8 cellular contexts compared by ENCODE assay signal in the genomic region with DNA sequence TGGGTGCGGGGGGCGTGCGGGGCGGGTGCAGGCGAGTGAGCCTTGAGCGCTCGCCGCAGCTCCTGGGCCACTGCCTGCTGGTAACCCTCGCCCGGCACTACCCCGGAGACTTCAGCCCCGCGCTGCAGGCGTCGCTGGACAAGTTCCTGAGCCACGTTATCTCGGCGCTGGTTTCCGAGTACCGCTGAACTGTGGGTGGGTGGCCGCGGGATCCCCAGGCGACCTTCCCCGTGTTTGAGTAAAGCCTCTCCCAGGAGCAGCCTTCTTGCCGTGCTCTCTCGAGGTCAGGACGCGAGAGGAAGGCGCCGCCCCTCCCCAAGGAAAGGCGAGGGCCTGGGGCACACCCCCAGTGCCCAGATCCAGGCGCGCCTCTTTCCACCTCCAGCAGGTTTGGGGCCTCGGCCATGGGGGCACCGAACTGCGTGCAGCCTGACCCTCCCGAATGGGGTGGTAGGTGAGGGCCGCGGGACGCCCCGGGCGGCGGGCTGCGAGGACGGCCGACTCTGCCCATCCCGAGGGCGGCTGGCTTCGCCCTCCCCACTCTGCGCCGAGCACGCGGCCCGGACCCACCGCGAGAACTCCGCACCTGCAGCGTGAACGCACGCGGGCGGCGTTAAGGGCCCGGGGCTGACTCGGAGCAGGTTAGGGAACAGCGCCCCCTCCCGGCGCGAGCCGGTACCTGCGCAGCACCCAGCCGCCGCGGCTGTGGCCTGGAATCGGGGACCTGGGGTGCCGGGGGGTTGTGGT. TPM values are rescaled to one million over a fixed set of nuclear protein-coding genes. Genes with fewer than 3 reads are reported as not detected.
A peak's percentile ranks its signal among the peaks of the same experiment; 100 is the strongest.
DNase-seq lines count a peak whose midpoint lies in the region; ATAC-seq and TF ChIP-seq lines count a peak whose summit lies in the region.

No MANE protein-coding gene starts in this region.

- 1% methylated on average over 54 to 76 of the region's 76 CpGs for WGBS in ovary, 3 donors
- WGBS in thymus: 2% methylated on average over 76 of the region's 76 CpGs

- H3K79me2 ChIP-seq in Loucy (ENCODE audit: insufficient read depth, low read length): no peaks in the 10 kb centered on the region

- DNase-seq in SK-N-MC (ENCODE audit: low read depth, low spot score) (no peak), globus pallidus (ENCODE audit: low spot score) (peak; percentile 9), ovary (peak; percentile 66 to 87 (median 80))
- peak; percentile 86 for DNase-seq in activated naive CD4-positive, alpha-beta T cell treated with Interleukin-2 at 50 U/mL for 16 hours

- H3F3A ChIP-seq in Loucy (ENCODE audit: low read depth): no peaks in the 10 kb centered on the region

- H3K9ac ChIP-seq in Loucy (ENCODE audit: low read depth, low read length, poor library complexity, severe bottlenecking): no peak overlapping the region
- H3K9ac ChIP-seq in SK-N-MC (ENCODE audit: insufficient read length): peak overlapping the region; percentile 51

- ATAC-seq in GM19328 (IDR thresholded peaks at IDR 0.05; ENCODE audit: unreplicated experiment): no peak

- H2AFZ ChIP-seq in Loucy (ENCODE audit: low read length): no peak overlapping the region

- no peaks in the 10 kb centered on the region for H3K9me2 ChIP-seq in Loucy (replicated peaks; ENCODE audit: low read depth, low read length)

- no peak overlapping the region for H3K4me2 ChIP-seq in Loucy (ENCODE audit: low read depth, low read length, poor library complexity, severe bottlenecking)

- TF ChIP-seq CTCF in GM12874 (IDR thresholded peaks at IDR 0.05; ENCODE audit: insufficient read depth, low read depth, low read length) (peak; percentile 98), Loucy (conservative IDR thresholded peaks at IDR 0.05; ENCODE audit: low read length) (peak; percentile 38; the same call in 1 of the 2 replicates), ovary (IDR thresholded peaks at IDR 0.05) (peak; percentile 91 to 94 (median 94))

- H3K9me3 ChIP-seq in Loucy (ENCODE audit: insufficient read depth, low read depth, low read length) (no peaks in the 10 kb centered on the region), SK-N-MC (ENCODE audit: low read depth, low read length) (no peaks in the 10 kb centered on the region), ovary (no peaks in the 10 kb centered on the region), thymus (ENCODE audit: control insufficient read depth) (no peaks in the 10 kb centered on the region)

- no peak overlapping the region for H3K4me3 ChIP-seq in Loucy (ENCODE audit: low read length, poor library complexity, severe bottlenecking)
- H3K4me3 ChIP-seq in SK-N-MC: peak overlapping the region; percentile 81
- peak overlapping the region; percentile 11 for H3K4me3 ChIP-seq in ovary
- H3K4me3 ChIP-seq in thymus (ENCODE audit: low read length): peak overlapping the region; percentile 34

- H3K36me3 ChIP-seq in Loucy (ENCODE audit: insufficient read depth, low read length) (no peaks in the 10 kb centered on the region), SK-N-MC (ENCODE audit: insufficient read depth, low read length) (no peaks in the 10 kb centered on the region), ovary (no peaks in the 10 kb centered on the region), thymus (ENCODE audit: control insufficient read depth, insufficient read depth) (peaks cover 13% of the 10 kb centered on the region)

- intact Hi-C loops in ovary (cut with DNase I): loop anchor here in 2 of 4 donors (2.0 to 5.0 kb wide), 2 partner anchors 74 kb away; no protein-coding TSS in a partner anchor

- TF ChIP-seq POLR2A in ovary (IDR thresholded peaks at IDR 0.05): no peak

- H3K4me1 ChIP-seq in Loucy (ENCODE audit: insufficient read depth, low read length, poor library complexity, severe bottlenecking) (no peaks in the 10 kb centered on the region), ovary (ENCODE audit: insufficient read depth) (peaks cover 8% of the 10 kb centered on the region), thymus (ENCODE audit: control insufficient read depth, insufficient read depth, low read length) (peaks cover 13% of the 10 kb centered on the region)

- H3K27ac ChIP-seq in SK-N-MC (no peak overlapping the region), ovary (no peak overlapping the region), thymus (ENCODE audit: low read depth) (no peak overlapping the region)

- no peaks in the 10 kb centered on the region for H3K27me3 ChIP-seq in Loucy (ENCODE audit: insufficient read depth, low read length, poor library complexity, severe bottlenecking)
- no peaks in the 10 kb centered on the region for H3K27me3 ChIP-seq in ovary
- peaks cover 38% of the 10 kb centered on the region for H3K27me3 ChIP-seq in thymus (ENCODE audit: control insufficient read depth, insufficient read depth)

- no peaks in the 10 kb centered on the region for H4K20me1 ChIP-seq in Loucy (ENCODE audit: insufficient read depth, low read length, poor library complexity, severe bottlenecking)

- no peak for TF ChIP-seq EP300 in ovary (IDR thresholded peaks at IDR 0.05)

RNA-seq across cellular contexts. Expression of gene HBQ1, which starts 0.8 kb away (rescaled TPM):
- not detected for total RNA-seq in ovary
- polyA plus RNA-seq in ovary: under 1 TPM in 1 of 2 donors, not detected in 1; 0.29 TPM
- 0.30 TPM for polyA plus RNA-seq in thymus

RNA-seq across cellular contexts. Expression of gene HBA1, which starts 4.6 kb away (rescaled TPM):
- total RNA-seq in ovary: 100 to 1,000 TPM in 2 of 7 donors, 10 to 100 TPM in 4, 1 to 10 TPM in 1; 7.4 to 206 (median 81.2) TPM
- polyA plus RNA-seq in ovary (1 to 10 TPM in 1 of 2 donors, under 1 TPM in 1; 0.50 to 9.6 TPM), thymus (9.9 TPM)

RNA-seq across cellular contexts. Expression of gene HBA2, which starts 8.4 kb away (rescaled TPM):
- total RNA-seq in ovary: 100 to 1,000 TPM in 2 of 7 donors, 10 to 100 TPM in 4, 1 to 10 TPM in 1; 4.5 to 173 (median 75.0) TPM
- polyA plus RNA-seq in ovary (10 to 100 TPM in 1 of 2 donors, not detected in 1; 32.1 TPM), thymus (19.8 TPM)

RNA-seq across cellular contexts. Expression of gene HBM, which starts 15.3 kb away (rescaled TPM):
- total RNA-seq in ovary: under 1 TPM in 2 of 7 donors, not detected in 5; 0.78 to 0.92 TPM
- polyA plus RNA-seq in ovary (not detected), thymus (not detected)

RNA-seq across cellular contexts. Expression of gene HBZ, which starts 28.6 kb away (rescaled TPM):
- under 1 TPM in 1 of 7 donors, not detected in 6; 0.28 TPM for total RNA-seq in ovary
- polyA plus RNA-seq in ovary: not detected
- polyA plus RNA-seq in thymus: 0.34 TPM

Comparison
In these comparisons a context has a peak if more than half of its experiments do, and no peak if none do; other contexts are left out.
1. CTCF ChIP-seq: peak in every context shown above with its lines; median percentile 98 in GM12874; 94 in ovary; 38 in Loucy.